In the genomic region with DNA sequence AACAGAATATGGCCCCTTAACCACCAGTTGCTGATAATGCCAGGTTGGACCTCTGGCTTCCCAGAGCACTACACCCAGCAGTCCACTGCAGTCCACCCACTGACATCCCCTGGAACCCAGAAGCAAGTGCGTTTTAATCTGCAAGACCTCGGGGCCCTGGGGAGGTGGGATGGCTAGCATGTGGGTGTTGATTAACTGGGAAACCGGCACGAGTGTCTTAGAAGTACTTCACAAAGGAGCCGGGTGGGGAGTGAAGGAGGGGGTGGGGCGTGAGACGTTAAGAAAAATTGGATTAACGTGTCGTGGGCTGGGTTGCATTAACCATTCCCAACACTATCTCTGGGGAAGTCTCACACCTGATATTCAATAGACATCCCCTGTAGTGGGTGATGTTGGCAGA, we compare ENCODE assay signal across 10 cellular contexts. TPM values are rescaled to one million over a fixed set of nuclear protein-coding genes. Genes with fewer than 3 reads are reported as not detected.
A peak's percentile ranks its signal among the peaks of the same experiment; 100 is the strongest.
DNase-seq lines count a peak whose midpoint lies in the region; ATAC-seq and TF ChIP-seq lines count a peak whose summit lies in the region.
"Had no signal": no experiment of that assay in that cellular context is flagged by ENCODE, and none has a peak within 500 bp of the region (broad histone marks: within the 10 kb centered on the region; RNA-seq: fewer than 3 reads in every experiment).

No MANE protein-coding gene starts in this region.

- CTCF ChIA-PET in CD4-positive, alpha-beta T cell (lab: Charles Lee): no interaction called here

- POLR2A ChIA-PET in CD4-positive, alpha-beta T cell (lab: Charles Lee): no interaction called here

- peaks cover under 1% of the 10 kb centered on the region for H3K36me3 Mint-ChIP-seq in CD4-positive, alpha-beta T cell (ENCODE audit: low read depth)

- H3K27me3 Mint-ChIP-seq in CD4-positive, alpha-beta T cell: peaks cover 3% of the 10 kb centered on the region

- H2AFZ ChIP-seq in neuron (ENCODE audit: low read depth, low read length): no peak overlapping the region

- H3K27me3 ChIP-seq in CD4-positive, alpha-beta T cell (ENCODE audit: control insufficient read depth, insufficient read depth, low read length): peaks cover 11% of the 10 kb centered on the region
- H3K27me3 ChIP-seq in neuron (ENCODE audit: insufficient read depth, low read length): no peaks in the 10 kb centered on the region

- peaks cover 7% of the 10 kb centered on the region for H3K36me3 ChIP-seq in neuron (ENCODE audit: insufficient read depth, low read length)

- H3K4me1 ChIP-seq in neuron (ENCODE audit: insufficient read depth, low read length): peaks cover 24% of the 10 kb centered on the region

- no peaks in the 10 kb centered on the region for H3K9me3 Mint-ChIP-seq in CD4-positive, alpha-beta T cell

- TF ChIP-seq CTCF in CD4-positive, alpha-beta T cell (IDR thresholded peaks at IDR 0.05): no peak
- TF ChIP-seq CTCF in coronary artery (IDR thresholded peaks at IDR 0.05): no peak

- intact Hi-C loops in CD4-positive, alpha-beta T cell (cut with DNase I, micrococcal nuclease): loop anchor here in 1 of 2 experiments (2.0 to 10.0 kb wide), 3 partner anchors 364 to 484 kb away; partner anchors contain the start of genes PITPNA, PRPF8 and SLC43A2

- peak overlapping the region; percentile 78 for H3K4me3 Mint-ChIP-seq in CD4-positive, alpha-beta T cell

- H3K4me3 ChIP-seq in coronary artery (peak overlapping the region; percentile 98), neuron (ENCODE audit: low read length) (peak overlapping the region; percentile 75)

- no peak for ATAC-seq in CD4-positive, alpha-beta T cell (ENCODE audit: poor library complexity)
- no peak for ATAC-seq in left lobe of liver

- peaks cover 25% of the 10 kb centered on the region for H3K4me1 Mint-ChIP-seq in CD4-positive, alpha-beta T cell (ENCODE audit: low read depth)

- H3K27ac ChIP-seq in CD4-positive, alpha-beta T cell (ENCODE audit: low read depth, low read length): no peak overlapping the region
- H3K27ac ChIP-seq in coronary artery: no peak overlapping the region

- peak overlapping the region; percentile 64 for H3K27ac Mint-ChIP-seq in CD4-positive, alpha-beta T cell

- H3K9me3 ChIP-seq in CD4-positive, alpha-beta T cell (ENCODE audit: control insufficient read depth, low read length): no peaks in the 10 kb centered on the region
- H3K9me3 ChIP-seq in neuron (ENCODE audit: low read length): no peaks in the 10 kb centered on the region
- H3K9me3 ChIP-seq: mucosa of descending colon had no signal

- no peak for DNase-seq in CD4-positive, alpha-beta T cell
- DNase-seq in NCI-H82 (lab: John Stamatoyannopoulos, UW) (peak; percentile 83), coronary artery (ENCODE audit: low spot score) (no peak), left lobe of liver (ENCODE audit: low spot score) (no peak), superior temporal gyrus (ENCODE audit: extremely low spot score) (no peak), NCI-H2107 (lab: John Stamatoyannopoulos, UW) (no peak), NCI-H146 (lab: John Stamatoyannopoulos, UW) (no peak)
- DNase-seq: activated CD8-positive, alpha-beta memory T cell treated with anti-CD3 and anti-CD28 coated beads, Interleukin-2, amount 50 U/mL, for 48 hours; mucosa of descending colon had no signal

RNA-seq across cellular contexts. Expression of gene HIC1, which starts 6.1 kb away (rescaled TPM):
- total RNA-seq in CD4-positive, alpha-beta T cell: 1 to 10 TPM; 2.4 to 3.0 TPM
- 9.9 TPM for total RNA-seq in left lobe of liver

RNA-seq across cellular contexts. Expression of gene OVCA2, which starts 7.0 kb away (rescaled TPM):
- 10 to 100 TPM; 34.4 to 35.1 TPM for total RNA-seq in CD4-positive, alpha-beta T cell
- total RNA-seq in left lobe of liver: 15.3 TPM

RNA-seq across cellular contexts. Expression of gene DPH1, which starts 18.9 kb away (rescaled TPM):
- 100 to 1,000 TPM in 1 of 2 experiments, 10 to 100 TPM in 1; 96.4 to 101 TPM for total RNA-seq in CD4-positive, alpha-beta T cell
- 38.8 TPM for total RNA-seq in left lobe of liver

RNA-seq across cellular contexts. Expression of gene RTN4RL1, which starts 23.7 kb away (rescaled TPM):
- under 1 TPM; 0.06 to 0.11 TPM for total RNA-seq in CD4-positive, alpha-beta T cell
- 1.8 TPM for total RNA-seq in left lobe of liver
